Comparison of ENCODE assay signal across 1 cellular context in the genomic region with DNA sequence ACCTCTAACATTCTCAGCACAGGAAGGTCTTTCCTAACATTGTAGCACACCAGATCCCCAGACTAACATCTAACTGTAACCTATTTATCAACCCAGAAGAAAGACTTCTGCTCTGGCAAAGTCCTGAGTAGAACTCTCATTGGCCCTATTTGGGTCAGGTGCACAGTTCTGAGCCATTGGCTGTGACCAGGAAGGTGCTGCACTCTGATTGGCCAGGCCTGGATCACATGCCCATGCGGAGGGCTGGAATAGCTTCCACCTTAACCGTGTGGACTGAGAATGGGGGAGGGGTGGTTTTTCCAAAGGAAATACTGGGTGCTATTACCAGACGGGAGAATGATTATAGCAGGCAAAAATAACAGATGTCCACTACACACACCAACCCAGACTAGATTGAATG.
TF ChIP-seq lines count a peak whose summit lies in the region.

No MANE protein-coding gene starts in this region.

TF ChIP-seq in SK-N-SH treated with all-trans-retinoic acid at 6 μM for 48 hours, 23 proteins besides CTCF, POLR2A, EP300 and RAD21 (continued from another document):
- TF ChIP-seq, protein P1, sequence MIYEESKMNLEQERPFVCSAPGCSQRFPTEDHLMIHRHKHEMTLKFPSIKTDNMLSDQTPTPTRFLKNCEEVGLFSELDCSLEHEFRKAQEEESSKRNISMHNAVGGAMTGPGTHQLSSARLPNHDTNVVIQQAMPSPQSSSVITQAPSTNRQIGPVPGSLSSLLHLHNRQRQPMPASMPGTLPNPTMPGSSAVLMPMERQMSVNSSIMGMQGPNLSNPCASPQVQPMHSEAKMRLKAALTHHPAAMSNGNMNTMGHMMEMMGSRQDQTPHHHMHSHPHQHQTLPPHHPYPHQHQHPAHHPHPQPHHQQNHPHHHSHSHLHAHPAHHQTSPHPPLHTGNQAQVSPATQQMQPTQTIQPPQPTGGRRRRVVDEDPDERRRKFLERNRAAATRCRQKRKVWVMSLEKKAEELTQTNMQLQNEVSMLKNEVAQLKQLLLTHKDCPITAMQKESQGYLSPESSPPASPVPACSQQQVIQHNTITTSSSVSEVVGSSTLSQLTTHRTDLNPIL (CRISPR knock-in tag; IDR thresholded peaks at IDR 0.05; ENCODE audit: low read depth) = no peak
- TF ChIP-seq, protein P2, sequence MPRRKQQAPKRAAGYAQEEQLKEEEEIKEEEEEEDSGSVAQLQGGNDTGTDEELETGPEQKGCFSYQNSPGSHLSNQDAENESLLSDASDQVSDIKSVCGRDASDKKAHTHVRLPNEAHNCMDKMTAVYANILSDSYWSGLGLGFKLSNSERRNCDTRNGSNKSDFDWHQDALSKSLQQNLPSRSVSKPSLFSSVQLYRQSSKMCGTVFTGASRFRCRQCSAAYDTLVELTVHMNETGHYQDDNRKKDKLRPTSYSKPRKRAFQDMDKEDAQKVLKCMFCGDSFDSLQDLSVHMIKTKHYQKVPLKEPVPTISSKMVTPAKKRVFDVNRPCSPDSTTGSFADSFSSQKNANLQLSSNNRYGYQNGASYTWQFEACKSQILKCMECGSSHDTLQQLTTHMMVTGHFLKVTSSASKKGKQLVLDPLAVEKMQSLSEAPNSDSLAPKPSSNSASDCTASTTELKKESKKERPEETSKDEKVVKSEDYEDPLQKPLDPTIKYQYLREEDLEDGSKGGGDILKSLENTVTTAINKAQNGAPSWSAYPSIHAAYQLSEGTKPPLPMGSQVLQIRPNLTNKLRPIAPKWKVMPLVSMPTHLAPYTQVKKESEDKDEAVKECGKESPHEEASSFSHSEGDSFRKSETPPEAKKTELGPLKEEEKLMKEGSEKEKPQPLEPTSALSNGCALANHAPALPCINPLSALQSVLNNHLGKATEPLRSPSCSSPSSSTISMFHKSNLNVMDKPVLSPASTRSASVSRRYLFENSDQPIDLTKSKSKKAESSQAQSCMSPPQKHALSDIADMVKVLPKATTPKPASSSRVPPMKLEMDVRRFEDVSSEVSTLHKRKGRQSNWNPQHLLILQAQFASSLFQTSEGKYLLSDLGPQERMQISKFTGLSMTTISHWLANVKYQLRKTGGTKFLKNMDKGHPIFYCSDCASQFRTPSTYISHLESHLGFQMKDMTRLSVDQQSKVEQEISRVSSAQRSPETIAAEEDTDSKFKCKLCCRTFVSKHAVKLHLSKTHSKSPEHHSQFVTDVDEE (CRISPR knock-in tag; IDR thresholded peaks at IDR 0.05) = no peak
- TF ChIP-seq, protein P3, sequence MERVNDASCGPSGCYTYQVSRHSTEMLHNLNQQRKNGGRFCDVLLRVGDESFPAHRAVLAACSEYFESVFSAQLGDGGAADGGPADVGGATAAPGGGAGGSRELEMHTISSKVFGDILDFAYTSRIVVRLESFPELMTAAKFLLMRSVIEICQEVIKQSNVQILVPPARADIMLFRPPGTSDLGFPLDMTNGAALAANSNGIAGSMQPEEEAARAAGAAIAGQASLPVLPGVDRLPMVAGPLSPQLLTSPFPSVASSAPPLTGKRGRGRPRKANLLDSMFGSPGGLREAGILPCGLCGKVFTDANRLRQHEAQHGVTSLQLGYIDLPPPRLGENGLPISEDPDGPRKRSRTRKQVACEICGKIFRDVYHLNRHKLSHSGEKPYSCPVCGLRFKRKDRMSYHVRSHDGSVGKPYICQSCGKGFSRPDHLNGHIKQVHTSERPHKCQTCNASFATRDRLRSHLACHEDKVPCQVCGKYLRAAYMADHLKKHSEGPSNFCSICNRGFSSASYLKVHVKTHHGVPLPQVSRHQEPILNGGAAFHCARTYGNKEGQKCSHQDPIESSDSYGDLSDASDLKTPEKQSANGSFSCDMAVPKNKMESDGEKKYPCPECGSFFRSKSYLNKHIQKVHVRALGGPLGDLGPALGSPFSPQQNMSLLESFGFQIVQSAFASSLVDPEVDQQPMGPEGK (CRISPR knock-in tag; IDR thresholded peaks at IDR 0.05; ENCODE audit: borderline replicate concordance) = no peak
- TF ChIP-seq TOX (CRISPR knock-in tag; IDR thresholded peaks at IDR 0.05; ENCODE audit: borderline replicate concordance) (no peak), ARNTL (CRISPR knock-in tag; IDR thresholded peaks at IDR 0.05; ENCODE audit: borderline replicate concordance, low read depth) (no peak), ESRRG (CRISPR knock-in tag; IDR thresholded peaks at IDR 0.05) (no peak), ZFP3 (CRISPR knock-in tag; IDR thresholded peaks at IDR 0.05) (no peak), PPARA (CRISPR knock-in tag; IDR thresholded peaks at IDR 0.05; ENCODE audit: borderline replicate concordance) (no peak), GLIS3 (CRISPR knock-in tag; IDR thresholded peaks at IDR 0.05) (no peak)
- TF ChIP-seq, protein P4, sequence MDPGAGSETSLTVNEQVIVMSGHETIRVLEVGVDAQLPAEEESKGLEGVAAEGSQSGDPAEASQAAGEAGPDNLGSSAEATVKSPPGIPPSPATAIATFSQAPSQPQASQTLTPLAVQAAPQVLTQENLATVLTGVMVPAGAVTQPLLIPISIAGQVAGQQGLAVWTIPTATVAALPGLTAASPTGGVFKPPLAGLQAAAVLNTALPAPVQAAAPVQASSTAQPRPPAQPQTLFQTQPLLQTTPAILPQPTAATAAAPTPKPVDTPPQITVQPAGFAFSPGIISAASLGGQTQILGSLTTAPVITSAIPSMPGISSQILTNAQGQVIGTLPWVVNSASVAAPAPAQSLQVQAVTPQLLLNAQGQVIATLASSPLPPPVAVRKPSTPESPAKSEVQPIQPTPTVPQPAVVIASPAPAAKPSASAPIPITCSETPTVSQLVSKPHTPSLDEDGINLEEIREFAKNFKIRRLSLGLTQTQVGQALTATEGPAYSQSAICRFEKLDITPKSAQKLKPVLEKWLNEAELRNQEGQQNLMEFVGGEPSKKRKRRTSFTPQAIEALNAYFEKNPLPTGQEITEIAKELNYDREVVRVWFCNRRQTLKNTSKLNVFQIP (CRISPR knock-in tag; IDR thresholded peaks at IDR 0.05; ENCODE audit: borderline replicate concordance, low read depth) = no peak
